ENCODE assay signal across 10 cellular contexts in the genomic region with DNA sequence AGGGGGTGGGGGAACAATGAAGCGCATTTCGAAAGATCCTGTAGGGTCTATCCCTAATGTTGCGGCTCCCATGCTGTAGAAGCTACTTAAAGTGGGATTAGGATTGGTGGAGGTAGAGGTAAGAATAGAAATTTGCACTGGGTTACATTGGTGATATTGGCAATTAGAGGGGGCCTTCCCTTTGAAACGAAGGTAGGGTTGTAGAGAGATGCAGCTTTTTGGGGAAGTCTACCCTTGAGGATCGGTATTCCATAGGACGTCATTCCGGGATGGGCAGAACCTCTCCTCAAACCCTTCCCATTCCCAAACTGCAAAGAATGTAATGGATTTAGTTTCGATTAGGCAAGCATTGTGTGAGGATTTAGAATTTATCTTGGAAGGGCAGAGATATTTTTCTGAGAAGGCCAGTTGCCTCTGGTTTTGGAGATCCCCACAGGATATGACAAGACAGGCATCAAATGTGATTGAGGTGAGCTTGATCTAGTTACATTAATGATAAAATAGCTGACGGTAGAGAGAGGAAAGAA. TPM values are rescaled to one million over a fixed set of nuclear protein-coding genes. Genes with fewer than 3 reads are reported as not detected.
DNase-seq lines count a peak whose midpoint lies in the region; ATAC-seq and TF ChIP-seq lines count a peak whose summit lies in the region.
"Had no signal": no experiment of that assay in that cellular context is flagged by ENCODE, and none has a peak within 500 bp of the region (broad histone marks: within the 10 kb centered on the region; RNA-seq: fewer than 3 reads in every experiment).

No MANE protein-coding gene starts in this region.

- no peak for DNase-seq in Calu3
- no peak for DNase-seq in LNCaP clone FGC (ENCODE audit: low read depth)
- no peak for DNase-seq in brain microvascular endothelial cell
- no peak for DNase-seq in naive thymus-derived CD8-positive, alpha-beta T cell
- no peak for DNase-seq in body of pancreas
- no peak for DNase-seq in activated CD8-positive, alpha-beta memory T cell treated with anti-CD3 and anti-CD28 coated beads, Interleukin-2, amount 50 U/mL, for 4 hours
- DNase-seq in NCI-H1694 treated with DMSO at 0.1 percent for 48 hours (lab: John Stamatoyannopoulos, UW), result no peak
- DNase-seq: midbrain had no signal

- CTCF ChIA-PET in Calu3 (lab: Charles Lee), result no interaction called here

- TF ChIP-seq CTCF in Calu3 (IDR thresholded peaks at IDR 0.05; ENCODE audit: unreplicated experiment) (no peak), LNCaP clone FGC (IDR thresholded peaks at IDR 0.05; ENCODE audit: control insufficient read depth, extremely low read depth, insufficient read depth) (no peak), brain microvascular endothelial cell (IDR thresholded peaks at IDR 0.05; ENCODE audit: low read depth, low read length, missing control alignments) (no peak), body of pancreas (IDR thresholded peaks at IDR 0.05) (no peak)

- peaks cover 0 to 35% (median 0%) of the 10 kb centered on the region in 3 donors for H3K9me3 ChIP-seq in body of pancreas

- peaks cover 100% of the 10 kb centered on the region for H3K36me3 Mint-ChIP-seq in Calu3 (ENCODE audit: insufficient read depth, unreplicated experiment)
- peaks cover 86 to 100% (median 99%) of the 10 kb centered on the region in 3 donors for H3K36me3 Mint-ChIP-seq in naive thymus-derived CD8-positive, alpha-beta T cell

- POLR2A ChIA-PET in naive thymus-derived CD8-positive, alpha-beta T cell (lab: Charles Lee), result interaction anchor here (1.0 to 2.4 kb wide), 3 partner anchors 13 to 35 kb away, joined by 3 to 8 read pairs (median 4); no protein-coding TSS in a partner anchor

- BruUV-seq in Calu3 (replicated peaks; lab: Mats Ljungman, UMichigan), result no TSS peak

- in situ Hi-C loops in brain microvascular endothelial cell (cut with HindIII; ENCODE audit: low pct_ligation_motif_present, low sequenced_read_pairs), result no loop called here

- H3K27me3 Mint-ChIP-seq in Calu3 (ENCODE audit: unreplicated experiment), result peaks cover 29% of the 10 kb centered on the region
- H3K27me3 Mint-ChIP-seq in naive thymus-derived CD8-positive, alpha-beta T cell, result peaks cover 0 to 3% (median 0%) of the 10 kb centered on the region in 5 donors
- H3K27me3 Mint-ChIP-seq: dendritic cell treated with granulocyte-macrophage colony-stimulating factor and Interleukin-4, amounts not matched to agents 40 ng/mL and 50 ng/mL, for 4 days had no signal

- peak overlapping the region; percentile 82 for H3K4me3 Mint-ChIP-seq in Calu3 (ENCODE audit: low read depth, unreplicated experiment)
- H3K4me3 Mint-ChIP-seq in naive thymus-derived CD8-positive, alpha-beta T cell, result peak overlapping the region in 9 of 10 donors; percentile 27 to 75 (median 59)
- H3K4me3 Mint-ChIP-seq: dendritic cell treated with granulocyte-macrophage colony-stimulating factor and Interleukin-4, amounts not matched to agents 40 ng/mL and 50 ng/mL, for 4 days had no signal

- WGBS in body of pancreas, 2 donors, result 87 to 93% methylated on average over 9 of the region's 9 CpGs

- H3K4me1 ChIP-seq in body of pancreas, result peaks cover 42% of the 10 kb centered on the region

- H3K27me3 ChIP-seq in brain microvascular endothelial cell (replicated peaks), result no peaks in the 10 kb centered on the region
- H3K27me3 ChIP-seq in body of pancreas, result no peaks in the 10 kb centered on the region

- H3K27ac Mint-ChIP-seq in Calu3 (ENCODE audit: unreplicated experiment), result peak overlapping the region; percentile 95
- peak overlapping the region in 9 of 10 donors; percentile 7 to 98 (median 44) for H3K27ac Mint-ChIP-seq in naive thymus-derived CD8-positive, alpha-beta T cell
- H3K27ac Mint-ChIP-seq: dendritic cell treated with granulocyte-macrophage colony-stimulating factor and Interleukin-4, amounts not matched to agents 40 ng/mL and 50 ng/mL, for 4 days had no signal

- no peak for ATAC-seq in naive thymus-derived CD8-positive, alpha-beta T cell
- no peak for ATAC-seq in body of pancreas
- ATAC-seq in HG02798 (IDR thresholded peaks at IDR 0.05; ENCODE audit: poor library complexity, unreplicated experiment), result no peak

- peaks cover 45% of the 10 kb centered on the region for H3K9me3 Mint-ChIP-seq in Calu3 (ENCODE audit: low read depth, unreplicated experiment)
- peaks cover 10 to 98% (median 56%) of the 10 kb centered on the region in 9 donors for H3K9me3 Mint-ChIP-seq in naive thymus-derived CD8-positive, alpha-beta T cell

- H3K4me3 ChIP-seq in LNCaP clone FGC (ENCODE audit: low read depth, low read length) (peak overlapping the region; percentile 99), brain microvascular endothelial cell (ENCODE audit: low read depth, low read length) (peak overlapping the region; percentile 99), body of pancreas (no peak overlapping the region)

- peaks cover 81% of the 10 kb centered on the region for H3K4me1 Mint-ChIP-seq in Calu3 (ENCODE audit: low read depth, unreplicated experiment)
- H3K4me1 Mint-ChIP-seq in naive thymus-derived CD8-positive, alpha-beta T cell, result peaks cover 41 to 71% (median 71%) of the 10 kb centered on the region in 4 donors

- intact Hi-C loops in Calu3 (cut with micrococcal nuclease; ENCODE audit: unreplicated experiment), result no loop called here
- intact Hi-C loops in body of pancreas (cut with DNase I), result no loop called here

- no peak for TF ChIP-seq POLR2A in body of pancreas (IDR thresholded peaks at IDR 0.05)

- H3K27ac ChIP-seq in brain microvascular endothelial cell, result no peak overlapping the region
- no peak overlapping the region for H3K27ac ChIP-seq in body of pancreas

- H3K36me3 ChIP-seq in brain microvascular endothelial cell (replicated peaks) (peaks cover 96% of the 10 kb centered on the region), body of pancreas (replicated peaks in 1 of 2; ENCODE audit: insufficient read depth in 1 of 2, low read depth in 2 of 2) (peaks cover 50% of the 10 kb centered on the region in 2 donors)

RNA-seq across cellular contexts. Expression of a gene that starts 5.4 kb away (rescaled TPM):
- total RNA-seq in Calu3 (2022), result 94.1 and 156 TPM in 2 replicates
- 10 to 100 TPM; 56.4 to 57.2 TPM for total RNA-seq in naive thymus-derived CD8-positive, alpha-beta T cell
- polyA plus RNA-seq in naive thymus-derived CD8-positive, alpha-beta T cell, result 10 to 100 TPM; 28.1 to 45.0 (median 35.8) TPM
- 10 to 100 TPM in 1 of 2 donors, 1 to 10 TPM in 1; 7.3 to 17.4 TPM for total RNA-seq in body of pancreas

Comparison
In these comparisons a context has a peak if more than half of its experiments do, and no peak if none do; other contexts are left out.
1. H3K4me3 ChIP-seq: peak in LNCaP clone FGC (single experiment) and brain microvascular endothelial cell (single experiment); none in body of pancreas (0 of 2).